Comparison of ENCODE assay signal across 21 cellular contexts in genomic region chr1:171922999-171923398, GRCh38.
A peak's percentile ranks its signal among the peaks of the same experiment; 100 is the strongest.
DNase-seq lines count a peak whose midpoint lies in the region; ATAC-seq and TF ChIP-seq lines count a peak whose summit lies in the region.
"Had no signal": no experiment of that assay in that cellular context is flagged by ENCODE, and none has a peak within 500 bp of the region (broad histone marks: within the 10 kb centered on the region; RNA-seq: fewer than 3 reads in every experiment).

No MANE protein-coding gene starts in this region.

- H3K36me3 Mint-ChIP-seq in activated naive CD8-positive, alpha-beta T cell treated with anti-CD3 and anti-CD28 coated beads, Interleukin-2, amount 50 U/mL, for 24 hours (ENCODE audit: low read depth), result peaks cover 4% of the 10 kb centered on the region
- H3K36me3 Mint-ChIP-seq in activated naive CD8-positive, alpha-beta T cell treated with anti-CD3 and anti-CD28 coated beads for 36 hours, result peaks cover 11% of the 10 kb centered on the region
- no peaks in the 10 kb centered on the region for H3K36me3 Mint-ChIP-seq in activated T-helper 17 cell treated with anti-CD3 and anti-CD28 coated beads, Interleukin-2, amount 50 U/mL, for 72 hours (ENCODE audit: low read depth)
- H3K36me3 Mint-ChIP-seq in natural killer cell, result peaks cover 7% of the 10 kb centered on the region
- H3K36me3 Mint-ChIP-seq in activated T-helper 1 cell treated with anti-CD3 and anti-CD28 coated beads, Interleukin-12 subunit alpha, Interleukin-12 subunit beta, Interleukin-2, Interleukin-4 antibody, amounts not matched to agents 30 ng/mL and 10 ng/mL and 1 ng/mL, durations not matched to agents 14 hours and 24 hours and 36 hours (ENCODE audit: low read depth), result no peaks in the 10 kb centered on the region
- peaks cover 14% of the 10 kb centered on the region for H3K36me3 Mint-ChIP-seq in stimulated activated memory B cell treated with anti-CD40 and anti-IgM and Interleukin-4, amounts not matched to agents 10 μg/mL and 1 μg/mL and 100 μg/mL, for 72 hours

- peaks cover 4% of the 10 kb centered on the region for H3K27me3 Mint-ChIP-seq in activated naive CD8-positive, alpha-beta T cell treated with anti-CD3 and anti-CD28 coated beads, Interleukin-2, amount 50 U/mL, for 24 hours
- peaks cover 3% of the 10 kb centered on the region for H3K27me3 Mint-ChIP-seq in activated naive CD8-positive, alpha-beta T cell treated with anti-CD3 and anti-CD28 coated beads for 36 hours
- H3K27me3 Mint-ChIP-seq in activated T-helper 17 cell treated with anti-CD3 and anti-CD28 coated beads, Interleukin-2, amount 50 U/mL, for 72 hours, result no peaks in the 10 kb centered on the region
- peaks cover 7 to 25% of the 10 kb centered on the region in 2 donors for H3K27me3 Mint-ChIP-seq in natural killer cell (ENCODE audit: low read depth in 2 of 2)
- H3K27me3 Mint-ChIP-seq in stimulated activated naive CD8-positive, alpha-beta T cell treated with anti-CD3 and anti-CD28 coated beads, Interleukin-15, amount 100 ng/mL, for 72 hours, result no peaks in the 10 kb centered on the region
- H3K27me3 Mint-ChIP-seq in activated T-helper 1 cell treated with anti-CD3 and anti-CD28 coated beads, Interleukin-12 subunit alpha, Interleukin-12 subunit beta, Interleukin-2, Interleukin-4 antibody, amounts not matched to agents 30 ng/mL and 10 ng/mL and 1 ng/mL, durations not matched to agents 14 hours and 24 hours and 36 hours (ENCODE audit: insufficient read depth), result peaks cover 10% of the 10 kb centered on the region
- peaks cover 2% of the 10 kb centered on the region for H3K27me3 Mint-ChIP-seq in stimulated activated memory B cell treated with anti-CD40 and anti-IgM and Interleukin-4, amounts not matched to agents 10 μg/mL and 1 μg/mL and 100 μg/mL, for 72 hours
- H3K27me3 Mint-ChIP-seq: CD4-positive, alpha-beta memory T cell had no signal

- DNase-seq in activated naive CD8-positive, alpha-beta T cell treated with anti-CD3 and anti-CD28 coated beads, Interleukin-2, amount 50 U/mL, for 24 hours, result no peak
- no peak for DNase-seq in activated naive CD8-positive, alpha-beta T cell treated with anti-CD3 and anti-CD28 coated beads for 36 hours
- DNase-seq in natural killer cell, result no peak
- no peak for DNase-seq in stimulated activated naive CD8-positive, alpha-beta T cell treated with anti-CD3 and anti-CD28 coated beads, Interleukin-15, amount 100 ng/mL, for 72 hours
- DNase-seq in activated T-helper 1 cell treated with anti-CD3 and anti-CD28 coated beads, Interleukin-12 subunit alpha, Interleukin-12 subunit beta, Interleukin-2, Interleukin-4 antibody, amounts not matched to agents 30 ng/mL and 10 ng/mL and 1 ng/mL, durations not matched to agents 14 hours and 24 hours and 36 hours (ENCODE audit: low spot score), result no peak
- DNase-seq: C1 segment of cervical spinal cord; CD4-positive, alpha-beta memory T cell; COR-L47; GOT3; KG1; MG63; NCI-H1105 treated with DMSO at 0.1 percent for 48 hours; NCI-H146; NCI-H1930; NCI-H2107; NCI-H524; SHP77 had no signal

- intact Hi-C loops in natural killer cell (cut with micrococcal nuclease), result no loop called here
- intact Hi-C loops in activated T-helper 1 cell treated with anti-CD3 and anti-CD28 coated beads, Interleukin-12 subunit alpha, Interleukin-12 subunit beta, Interleukin-2, Interleukin-4 antibody, amounts not matched to agents 30 ng/mL and 10 ng/mL and 1 ng/mL, durations not matched to agents 14 hours and 24 hours and 36 hours (cut with micrococcal nuclease), result no loop called here

- ATAC-seq in activated naive CD8-positive, alpha-beta T cell treated with anti-CD3 and anti-CD28 coated beads, Interleukin-2, amount 50 U/mL, for 24 hours, result peak; percentile 63
- ATAC-seq in activated T-helper 17 cell treated with anti-CD3 and anti-CD28 coated beads, Interleukin-2, amount 50 U/mL, for 72 hours (replicated peaks), result peak; percentile 60
- peak; percentile 61 to 93 (median 64) for ATAC-seq in natural killer cell
- peak; percentile 82 for ATAC-seq in stimulated activated naive CD8-positive, alpha-beta T cell treated with anti-CD3 and anti-CD28 coated beads, Interleukin-15, amount 100 ng/mL, for 72 hours
- no peak for ATAC-seq in stimulated activated memory B cell treated with anti-CD40 and anti-IgM and Interleukin-4, amounts not matched to agents 10 μg/mL and 1 μg/mL and 100 μg/mL, for 72 hours
- no peak for ATAC-seq in SK-N-SH treated with all-trans-retinoic acid at 6 μM for 48 hours
- ATAC-seq: Panc1 had no signal

- no peak overlapping the region for H3K4me3 Mint-ChIP-seq in activated naive CD8-positive, alpha-beta T cell treated with anti-CD3 and anti-CD28 coated beads, Interleukin-2, amount 50 U/mL, for 24 hours
- no peak overlapping the region for H3K4me3 Mint-ChIP-seq in activated naive CD8-positive, alpha-beta T cell treated with anti-CD3 and anti-CD28 coated beads for 36 hours
- H3K4me3 Mint-ChIP-seq in activated T-helper 17 cell treated with anti-CD3 and anti-CD28 coated beads, Interleukin-2, amount 50 U/mL, for 72 hours, result no peak overlapping the region
- no peak overlapping the region for H3K4me3 Mint-ChIP-seq in natural killer cell
- no peak overlapping the region for H3K4me3 Mint-ChIP-seq in stimulated activated naive CD8-positive, alpha-beta T cell treated with anti-CD3 and anti-CD28 coated beads, Interleukin-15, amount 100 ng/mL, for 72 hours
- no peak overlapping the region for H3K4me3 Mint-ChIP-seq in activated T-helper 1 cell treated with anti-CD3 and anti-CD28 coated beads, Interleukin-12 subunit alpha, Interleukin-12 subunit beta, Interleukin-2, Interleukin-4 antibody, amounts not matched to agents 30 ng/mL and 10 ng/mL and 1 ng/mL, durations not matched to agents 14 hours and 24 hours and 36 hours
- H3K4me3 Mint-ChIP-seq in stimulated activated memory B cell treated with anti-CD40 and anti-IgM and Interleukin-4, amounts not matched to agents 10 μg/mL and 1 μg/mL and 100 μg/mL, for 72 hours, result no peak overlapping the region
- H3K4me3 Mint-ChIP-seq: CD4-positive, alpha-beta memory T cell had no signal

- TF ChIP-seq CTCF in natural killer cell (IDR thresholded peaks at IDR 0.05), result no peak

- peaks cover 12% of the 10 kb centered on the region for H3K9me3 Mint-ChIP-seq in activated naive CD8-positive, alpha-beta T cell treated with anti-CD3 and anti-CD28 coated beads, Interleukin-2, amount 50 U/mL, for 24 hours
- peaks cover 4% of the 10 kb centered on the region for H3K9me3 Mint-ChIP-seq in activated naive CD8-positive, alpha-beta T cell treated with anti-CD3 and anti-CD28 coated beads for 36 hours
- no peaks in the 10 kb centered on the region for H3K9me3 Mint-ChIP-seq in activated T-helper 17 cell treated with anti-CD3 and anti-CD28 coated beads, Interleukin-2, amount 50 U/mL, for 72 hours
- H3K9me3 Mint-ChIP-seq in natural killer cell, result peaks cover 0 to 2% of the 10 kb centered on the region in 2 donors
- peaks cover 0 to 10% of the 10 kb centered on the region in 2 donors for H3K9me3 Mint-ChIP-seq in stimulated activated naive CD8-positive, alpha-beta T cell treated with anti-CD3 and anti-CD28 coated beads, Interleukin-15, amount 100 ng/mL, for 72 hours
- peaks cover 12% of the 10 kb centered on the region for H3K9me3 Mint-ChIP-seq in activated T-helper 1 cell treated with anti-CD3 and anti-CD28 coated beads, Interleukin-12 subunit alpha, Interleukin-12 subunit beta, Interleukin-2, Interleukin-4 antibody, amounts not matched to agents 30 ng/mL and 10 ng/mL and 1 ng/mL, durations not matched to agents 14 hours and 24 hours and 36 hours
- H3K9me3 Mint-ChIP-seq in stimulated activated memory B cell treated with anti-CD40 and anti-IgM and Interleukin-4, amounts not matched to agents 10 μg/mL and 1 μg/mL and 100 μg/mL, for 72 hours, result peaks cover 13% of the 10 kb centered on the region

- peaks cover 4% of the 10 kb centered on the region for H3K4me1 Mint-ChIP-seq in activated naive CD8-positive, alpha-beta T cell treated with anti-CD3 and anti-CD28 coated beads, Interleukin-2, amount 50 U/mL, for 24 hours
- no peaks in the 10 kb centered on the region for H3K4me1 Mint-ChIP-seq in activated naive CD8-positive, alpha-beta T cell treated with anti-CD3 and anti-CD28 coated beads for 36 hours
- no peaks in the 10 kb centered on the region for H3K4me1 Mint-ChIP-seq in activated T-helper 17 cell treated with anti-CD3 and anti-CD28 coated beads, Interleukin-2, amount 50 U/mL, for 72 hours
- H3K4me1 Mint-ChIP-seq in natural killer cell, result peaks cover 15 to 16% of the 10 kb centered on the region in 2 donors
- no peaks in the 10 kb centered on the region for H3K4me1 Mint-ChIP-seq in stimulated activated naive CD8-positive, alpha-beta T cell treated with anti-CD3 and anti-CD28 coated beads, Interleukin-15, amount 100 ng/mL, for 72 hours
- peaks cover 6% of the 10 kb centered on the region for H3K4me1 Mint-ChIP-seq in activated T-helper 1 cell treated with anti-CD3 and anti-CD28 coated beads, Interleukin-12 subunit alpha, Interleukin-12 subunit beta, Interleukin-2, Interleukin-4 antibody, amounts not matched to agents 30 ng/mL and 10 ng/mL and 1 ng/mL, durations not matched to agents 14 hours and 24 hours and 36 hours (ENCODE audit: low read depth)
- no peaks in the 10 kb centered on the region for H3K4me1 Mint-ChIP-seq in stimulated activated memory B cell treated with anti-CD40 and anti-IgM and Interleukin-4, amounts not matched to agents 10 μg/mL and 1 μg/mL and 100 μg/mL, for 72 hours
- H3K4me1 Mint-ChIP-seq: CD4-positive, alpha-beta memory T cell had no signal

- no peak overlapping the region for H3K27ac Mint-ChIP-seq in activated naive CD8-positive, alpha-beta T cell treated with anti-CD3 and anti-CD28 coated beads, Interleukin-2, amount 50 U/mL, for 24 hours
- H3K27ac Mint-ChIP-seq in activated naive CD8-positive, alpha-beta T cell treated with anti-CD3 and anti-CD28 coated beads for 36 hours, result no peak overlapping the region
- H3K27ac Mint-ChIP-seq in activated T-helper 17 cell treated with anti-CD3 and anti-CD28 coated beads, Interleukin-2, amount 50 U/mL, for 72 hours, result no peak overlapping the region
- no peak overlapping the region for H3K27ac Mint-ChIP-seq in natural killer cell
- H3K27ac Mint-ChIP-seq in stimulated activated naive CD8-positive, alpha-beta T cell treated with anti-CD3 and anti-CD28 coated beads, Interleukin-15, amount 100 ng/mL, for 72 hours, result no peak overlapping the region
- no peak overlapping the region for H3K27ac Mint-ChIP-seq in activated T-helper 1 cell treated with anti-CD3 and anti-CD28 coated beads, Interleukin-12 subunit alpha, Interleukin-12 subunit beta, Interleukin-2, Interleukin-4 antibody, amounts not matched to agents 30 ng/mL and 10 ng/mL and 1 ng/mL, durations not matched to agents 14 hours and 24 hours and 36 hours
- H3K27ac Mint-ChIP-seq in stimulated activated memory B cell treated with anti-CD40 and anti-IgM and Interleukin-4, amounts not matched to agents 10 μg/mL and 1 μg/mL and 100 μg/mL, for 72 hours, result no peak overlapping the region
- H3K27ac Mint-ChIP-seq: CD4-positive, alpha-beta memory T cell had no signal

Comparison
In these comparisons a context has a peak if more than half of its experiments do, and no peak if none do; other contexts are left out.
1. ATAC-seq: peak in activated naive CD8-positive, alpha-beta T cell treated with anti-CD3 and anti-CD28 coated beads, Interleukin-2, amount 50 U/mL, for 24 hours (single experiment), activated T-helper 17 cell treated with anti-CD3 and anti-CD28 coated beads, Interleukin-2, amount 50 U/mL, for 72 hours (single experiment), natural killer cell (3 of 3) and stimulated activated naive CD8-positive, alpha-beta T cell treated with anti-CD3 and anti-CD28 coated beads, Interleukin-15, amount 100 ng/mL, for 72 hours (single experiment); none in stimulated activated memory B cell treated with anti-CD40 and anti-IgM and Interleukin-4, amounts not matched to agents 10 μg/mL and 1 μg/mL and 100 μg/mL, for 72 hours (single experiment) and SK-N-SH treated with all-trans-retinoic acid at 6 μM for 48 hours (single experiment).